ENCODE assay signal across 8 cellular contexts in the genomic region with DNA sequence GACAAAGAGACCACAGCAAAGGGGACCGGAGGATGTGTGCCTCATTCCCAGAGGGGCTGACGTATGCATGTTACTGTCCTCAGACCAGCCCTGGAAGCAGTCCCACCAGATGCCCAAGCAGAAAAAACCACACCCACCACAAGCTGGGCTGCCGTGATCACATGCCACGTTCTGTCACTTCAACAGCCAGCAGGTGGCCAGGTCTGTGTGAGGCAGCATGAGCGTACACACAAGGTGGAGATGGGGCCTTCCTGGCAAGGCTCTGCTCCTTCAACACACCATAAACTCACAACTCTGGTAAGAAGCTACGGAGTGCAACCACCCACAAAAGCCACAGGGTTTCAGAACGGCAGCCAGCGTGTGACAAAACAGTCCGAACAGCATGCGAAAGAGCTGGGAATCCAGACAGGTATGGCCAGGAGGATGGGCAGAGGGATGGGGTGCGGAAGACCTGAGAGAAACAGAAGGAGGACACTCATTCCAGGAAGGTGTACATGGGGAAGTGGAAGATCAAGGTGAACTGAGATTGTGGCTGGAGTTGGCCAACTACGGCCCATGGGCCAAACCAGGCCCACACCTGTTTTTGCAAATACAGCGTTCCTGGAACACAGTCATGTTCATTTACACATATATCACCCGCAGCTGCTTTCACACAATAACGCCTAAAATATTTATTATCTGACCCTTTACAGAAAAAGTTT. TPM values are rescaled to one million over a fixed set of nuclear protein-coding genes. Genes with fewer than 3 reads are reported as not detected.
DNase-seq lines count a peak whose midpoint lies in the region; ATAC-seq and TF ChIP-seq lines count a peak whose summit lies in the region.

No MANE protein-coding gene starts in this region.

- H2AFZ ChIP-seq in osteoblast (ENCODE audit: low read length) = no peak overlapping the region

- ATAC-seq in GM18508 (IDR thresholded peaks at IDR 0.05; ENCODE audit: insufficient read depth, unreplicated experiment) (peak; percentile 56), HG02623 (IDR thresholded peaks at IDR 0.05; ENCODE audit: unreplicated experiment) (peak; percentile 75)

- no peaks in the 10 kb centered on the region for H3K79me2 ChIP-seq in osteoblast (ENCODE audit: insufficient read depth, low read length)

- H3K36me3 ChIP-seq in osteoblast (ENCODE audit: insufficient read depth, low read length) = peaks cover 86% of the 10 kb centered on the region

- no peak overlapping the region for H3K4me3 ChIP-seq in osteoblast (ENCODE audit: insufficient read depth, low read length)

- no peaks in the 10 kb centered on the region for H3K4me1 ChIP-seq in osteoblast (ENCODE audit: insufficient read depth, low read length)

- H3K27me3 ChIP-seq in osteoblast (ENCODE audit: insufficient read depth, low read length) = no peaks in the 10 kb centered on the region

- no peak overlapping the region for H3K27ac ChIP-seq in osteoblast (ENCODE audit: low read depth, low read length)

- no peak for TF ChIP-seq CTCF in osteoblast (IDR thresholded peaks at IDR 0.05; ENCODE audit: extremely low read depth, low read depth, low read length)

- H4K20me1 ChIP-seq in osteoblast (ENCODE audit: insufficient read depth, low read length) = peaks cover 6% of the 10 kb centered on the region

- H3K9me3 ChIP-seq in osteoblast (ENCODE audit: low read depth, low read length) = no peaks in the 10 kb centered on the region

- DNase-seq in NCI-H2171 treated with DMSO at 0.1 percent for 48 hours (lab: John Stamatoyannopoulos, UW) = peak; percentile 92
- DNase-seq in activated effector memory CD4-positive, alpha-beta T cell treated with anti-CD3 and anti-CD28 coated beads, Interleukin-2, amount 50 U/mL, for 16 hours = peak; percentile 74
- DNase-seq in osteoblast (ENCODE audit: insufficient read length, low spot score, missing footprints) = peak; percentile 15
- no peak for DNase-seq in NCI-H748 (lab: John Stamatoyannopoulos, UW; ENCODE audit: unreplicated experiment)
- no peak for DNase-seq in cerebellum (ENCODE audit: low spot score)
- DNase-seq in kidney glomerular epithelial cell (lab: John Stamatoyannopoulos, UW) = no peak

- H3K4me2 ChIP-seq in osteoblast (ENCODE audit: insufficient read depth, low read length) = no peak overlapping the region

RNA-seq across cellular contexts. Expression of a gene that starts 27.9 kb away (rescaled TPM):
- total RNA-seq in osteoblast (114 and 133 TPM in 2 replicates), cerebellum (94.9 TPM)

RNA-seq across cellular contexts. Expression of a gene that starts 46.2 kb away (rescaled TPM):
- total RNA-seq in osteoblast (not detected in 2 replicates), cerebellum (0.45 TPM)

RNA-seq across cellular contexts. Expression of a gene that starts 56.1 kb away (rescaled TPM):
- total RNA-seq in osteoblast (18.1 and 18.9 TPM in 2 replicates), cerebellum (101 TPM)

RNA-seq across cellular contexts. Expression of a gene that starts 56.3 kb away (rescaled TPM):
- total RNA-seq in osteoblast (0.29 and 0.36 TPM in 2 replicates), cerebellum (0.73 TPM)

Comparison
In these comparisons a context has a peak if more than half of its experiments do, and no peak if none do; other contexts are left out.
1. DNase-seq: peak in NCI-H2171 treated with DMSO at 0.1 percent for 48 hours (single experiment), activated effector memory CD4-positive, alpha-beta T cell treated with anti-CD3 and anti-CD28 coated beads, Interleukin-2, amount 50 U/mL, for 16 hours (single experiment) and osteoblast (single experiment); none in NCI-H748 (single experiment), cerebellum (single experiment) and kidney glomerular epithelial cell (single experiment).